Comparison of ENCODE assay signal across 2 cellular contexts in genomic region chr2:235844561-235844960, GRCh38.
TF ChIP-seq lines count a peak whose summit lies in the region.

No MANE protein-coding gene starts in this region.

TF ChIP-seq in WTC11, 78 proteins besides CTCF, POLR2A, EP300 and RAD21:
- no peak for TF ChIP-seq ZNF532 (CRISPR knock-in tag; IDR thresholded peaks at IDR 0.05; ENCODE audit: borderline replicate concordance)
- TF ChIP-seq, protein P1, sequence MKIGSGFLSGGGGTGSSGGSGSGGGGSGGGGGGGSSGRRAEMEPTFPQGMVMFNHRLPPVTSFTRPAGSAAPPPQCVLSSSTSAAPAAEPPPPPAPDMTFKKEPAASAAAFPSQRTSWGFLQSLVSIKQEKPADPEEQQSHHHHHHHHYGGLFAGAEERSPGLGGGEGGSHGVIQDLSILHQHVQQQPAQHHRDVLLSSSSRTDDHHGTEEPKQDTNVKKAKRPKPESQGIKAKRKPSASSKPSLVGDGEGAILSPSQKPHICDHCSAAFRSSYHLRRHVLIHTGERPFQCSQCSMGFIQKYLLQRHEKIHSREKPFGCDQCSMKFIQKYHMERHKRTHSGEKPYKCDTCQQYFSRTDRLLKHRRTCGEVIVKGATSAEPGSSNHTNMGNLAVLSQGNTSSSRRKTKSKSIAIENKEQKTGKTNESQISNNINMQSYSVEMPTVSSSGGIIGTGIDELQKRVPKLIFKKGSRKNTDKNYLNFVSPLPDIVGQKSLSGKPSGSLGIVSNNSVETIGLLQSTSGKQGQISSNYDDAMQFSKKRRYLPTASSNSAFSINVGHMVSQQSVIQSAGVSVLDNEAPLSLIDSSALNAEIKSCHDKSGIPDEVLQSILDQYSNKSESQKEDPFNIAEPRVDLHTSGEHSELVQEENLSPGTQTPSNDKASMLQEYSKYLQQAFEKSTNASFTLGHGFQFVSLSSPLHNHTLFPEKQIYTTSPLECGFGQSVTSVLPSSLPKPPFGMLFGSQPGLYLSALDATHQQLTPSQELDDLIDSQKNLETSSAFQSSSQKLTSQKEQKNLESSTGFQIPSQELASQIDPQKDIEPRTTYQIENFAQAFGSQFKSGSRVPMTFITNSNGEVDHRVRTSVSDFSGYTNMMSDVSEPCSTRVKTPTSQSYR (CRISPR knock-in tag; IDR thresholded peaks at IDR 0.05) = no peak
- TF ChIP-seq USF1 (CRISPR knock-in tag; IDR thresholded peaks at IDR 0.05) = no peak
- TF ChIP-seq JAZF1 (CRISPR knock-in tag; IDR thresholded peaks at IDR 0.05) = no peak
- TF ChIP-seq PRRX2 (CRISPR knock-in tag; IDR thresholded peaks at IDR 0.05) = no peak
- TF ChIP-seq, protein P2, sequence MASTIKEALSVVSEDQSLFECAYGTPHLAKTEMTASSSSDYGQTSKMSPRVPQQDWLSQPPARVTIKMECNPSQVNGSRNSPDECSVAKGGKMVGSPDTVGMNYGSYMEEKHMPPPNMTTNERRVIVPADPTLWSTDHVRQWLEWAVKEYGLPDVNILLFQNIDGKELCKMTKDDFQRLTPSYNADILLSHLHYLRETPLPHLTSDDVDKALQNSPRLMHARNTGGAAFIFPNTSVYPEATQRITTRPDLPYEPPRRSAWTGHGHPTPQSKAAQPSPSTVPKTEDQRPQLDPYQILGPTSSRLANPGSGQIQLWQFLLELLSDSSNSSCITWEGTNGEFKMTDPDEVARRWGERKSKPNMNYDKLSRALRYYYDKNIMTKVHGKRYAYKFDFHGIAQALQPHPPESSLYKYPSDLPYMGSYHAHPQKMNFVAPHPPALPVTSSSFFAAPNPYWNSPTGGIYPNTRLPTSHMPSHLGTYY (CRISPR knock-in tag; IDR thresholded peaks at IDR 0.05) = no peak
- TF ChIP-seq GTF2I (CRISPR knock-in tag; conservative IDR thresholded peaks at IDR 0.05) = no peak
- TF ChIP-seq ETV6 (CRISPR knock-in tag; IDR thresholded peaks at IDR 0.05) = no peak
- TF ChIP-seq, protein P3, sequence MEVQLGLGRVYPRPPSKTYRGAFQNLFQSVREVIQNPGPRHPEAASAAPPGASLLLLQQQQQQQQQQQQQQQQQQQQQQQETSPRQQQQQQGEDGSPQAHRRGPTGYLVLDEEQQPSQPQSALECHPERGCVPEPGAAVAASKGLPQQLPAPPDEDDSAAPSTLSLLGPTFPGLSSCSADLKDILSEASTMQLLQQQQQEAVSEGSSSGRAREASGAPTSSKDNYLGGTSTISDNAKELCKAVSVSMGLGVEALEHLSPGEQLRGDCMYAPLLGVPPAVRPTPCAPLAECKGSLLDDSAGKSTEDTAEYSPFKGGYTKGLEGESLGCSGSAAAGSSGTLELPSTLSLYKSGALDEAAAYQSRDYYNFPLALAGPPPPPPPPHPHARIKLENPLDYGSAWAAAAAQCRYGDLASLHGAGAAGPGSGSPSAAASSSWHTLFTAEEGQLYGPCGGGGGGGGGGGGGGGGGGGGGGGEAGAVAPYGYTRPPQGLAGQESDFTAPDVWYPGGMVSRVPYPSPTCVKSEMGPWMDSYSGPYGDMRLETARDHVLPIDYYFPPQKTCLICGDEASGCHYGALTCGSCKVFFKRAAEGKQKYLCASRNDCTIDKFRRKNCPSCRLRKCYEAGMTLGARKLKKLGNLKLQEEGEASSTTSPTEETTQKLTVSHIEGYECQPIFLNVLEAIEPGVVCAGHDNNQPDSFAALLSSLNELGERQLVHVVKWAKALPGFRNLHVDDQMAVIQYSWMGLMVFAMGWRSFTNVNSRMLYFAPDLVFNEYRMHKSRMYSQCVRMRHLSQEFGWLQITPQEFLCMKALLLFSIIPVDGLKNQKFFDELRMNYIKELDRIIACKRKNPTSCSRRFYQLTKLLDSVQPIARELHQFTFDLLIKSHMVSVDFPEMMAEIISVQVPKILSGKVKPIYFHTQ (CRISPR knock-in tag; IDR thresholded peaks at IDR 0.05) = no peak

TF ChIP-seq in H1, 55 proteins besides CTCF, POLR2A, EP300 and RAD21:
- TF ChIP-seq USF2 (IDR thresholded peaks at IDR 0.05; ENCODE audit: low read length) (no peak), RBBP5 (IDR thresholded peaks at IDR 0.05; ENCODE audit: borderline replicate concordance, low read depth, low read length) (no peak), SIRT6 (IDR thresholded peaks at IDR 0.05; ENCODE audit: low read length) (no peak), ZNF274 (IDR thresholded peaks at IDR 0.05; ENCODE audit: borderline replicate concordance, extremely low read depth, low read length) (no peak), SUZ12 (IDR thresholded peaks at IDR 0.05; ENCODE audit: low read length) (no peak), BACH1 (IDR thresholded peaks at IDR 0.05; ENCODE audit: low read length) (no peak), SAP30 (IDR thresholded peaks at IDR 0.05; ENCODE audit: insufficient read depth, insufficient replicate concordance, low read length) (no peak), FOSL1 (IDR thresholded peaks at IDR 0.05; ENCODE audit: insufficient read depth, low read depth, low read length) (no peak), SP4 (IDR thresholded peaks at IDR 0.05; ENCODE audit: low read length) (no peak), POLR2AphosphoS5 (IDR thresholded peaks at IDR 0.05; ENCODE audit: low read depth, low read length) (no peak), YY1 (IDR thresholded peaks at IDR 0.05; ENCODE audit: low read depth, low read length) (no peak), EGR1 (IDR thresholded peaks at IDR 0.05; ENCODE audit: borderline replicate concordance, low read depth, low read length) (no peak), RFX5 (IDR thresholded peaks at IDR 0.05; ENCODE audit: borderline replicate concordance, low read depth, low read length) (no peak), CEBPB (IDR thresholded peaks at IDR 0.05; ENCODE audit: low read depth, low read length) (no peak), KDM4A (IDR thresholded peaks at IDR 0.05; ENCODE audit: low read depth, low read length, severe bottlenecking) (no peak), PHF8 (conservative IDR thresholded peaks at IDR 0.05; ENCODE audit: low read depth, low read length) (no peak)
- TF ChIP-seq, protein P4, sequence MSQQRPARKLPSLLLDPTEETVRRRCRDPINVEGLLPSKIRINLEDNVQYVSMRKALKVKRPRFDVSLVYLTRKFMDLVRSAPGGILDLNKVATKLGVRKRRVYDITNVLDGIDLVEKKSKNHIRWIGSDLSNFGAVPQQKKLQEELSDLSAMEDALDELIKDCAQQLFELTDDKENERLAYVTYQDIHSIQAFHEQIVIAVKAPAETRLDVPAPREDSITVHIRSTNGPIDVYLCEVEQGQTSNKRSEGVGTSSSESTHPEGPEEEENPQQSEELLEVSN (IDR thresholded peaks at IDR 0.05) = no peak
